ENCODE assay signal across 17 cellular contexts in genomic region chr17:15501788-15502187, GRCh38. TPM values are rescaled to one million over a fixed set of nuclear protein-coding genes. Genes with fewer than 3 reads are reported as not detected.
DNase-seq lines count a peak whose midpoint lies in the region; ATAC-seq and TF ChIP-seq lines count a peak whose summit lies in the region.
"Had no signal": no experiment of that assay in that cellular context is flagged by ENCODE, and none has a peak within 500 bp of the region (broad histone marks: within the 10 kb centered on the region; RNA-seq: fewer than 3 reads in every experiment).

No MANE protein-coding gene starts in this region.

- no peaks in the 10 kb centered on the region for H3K9me3 ChIP-seq in gastroesophageal sphincter
- H3K9me3 ChIP-seq in neutrophil: no peaks in the 10 kb centered on the region
- H3K9me3 ChIP-seq in tibial artery: no peaks in the 10 kb centered on the region

- no peak for TF ChIP-seq POLR2A in gastroesophageal sphincter (IDR thresholded peaks at IDR 0.05)

- 72 to 88% (median 87%) methylated on average over 7 of the region's 7 CpGs for WGBS in adipose tissue, 3 donors
- WGBS in gastroesophageal sphincter (ENCODE audit: low coverage in 1 of 2), 2 donors: 57 to 87% methylated on average over 2 to 6 of the region's 7 CpGs

- intact Hi-C loops in tibial artery (cut with DNase I; ENCODE audit: low total_unique reads): no loop called here

- peaks cover 0 to 21% (median 7%) of the 10 kb centered on the region in 3 donors for H3K4me1 ChIP-seq in gastroesophageal sphincter
- H3K4me1 ChIP-seq in neutrophil (ENCODE audit: control insufficient read depth in 1 of 2, insufficient read depth in 1 of 2, low read depth in 1 of 2, low read length in 1 of 2): peaks cover 11 to 16% of the 10 kb centered on the region in 2 experiments
- peaks cover 3 to 15% (median 8%) of the 10 kb centered on the region in 4 donors for H3K4me1 ChIP-seq in tibial artery

- peaks cover 0 to 12% of the 10 kb centered on the region in 2 donors for H3K36me3 ChIP-seq in gastroesophageal sphincter
- H3K36me3 ChIP-seq in neutrophil: no peaks in the 10 kb centered on the region
- peaks cover 0 to 29% (median 0%) of the 10 kb centered on the region in 3 donors for H3K36me3 ChIP-seq in tibial artery

- peak overlapping the region in 1 of 2 donors; percentile 45 for H3K4me3 ChIP-seq in gastroesophageal sphincter
- H3K4me3 ChIP-seq in neutrophil (ENCODE audit: low read depth in 1 of 2, low read length in 1 of 2): no peak overlapping the region
- H3K4me3 ChIP-seq in tibial artery: peak overlapping the region in 1 of 2 donors; percentile 49

- TF ChIP-seq CTCF in gastroesophageal sphincter (IDR thresholded peaks at IDR 0.05) (no peak), neutrophil (IDR thresholded peaks at IDR 0.05) (no peak), tibial artery (IDR thresholded peaks at IDR 0.05) (no peak)

- H3K27me3 ChIP-seq in gastroesophageal sphincter (no peaks in the 10 kb centered on the region), neutrophil (no peaks in the 10 kb centered on the region), tibial artery (no peaks in the 10 kb centered on the region)

- DNase-seq in tibial artery: no peak
- no peak for DNase-seq in AML-193 (lab: John Stamatoyannopoulos, UW)
- DNase-seq in cerebellum (ENCODE audit: low spot score): no peak
- DNase-seq: activated CD4-positive, alpha-beta T cell treated with anti-CD3 and anti-CD28 coated beads for 48 hours; activated naive CD4-positive, alpha-beta T cell treated with anti-CD3 and anti-CD28 coated beads for 36 hours; effector memory CD8-positive, alpha-beta T cell; mammary epithelial cell; NCI-H1417 treated with DMSO at 0.1 percent for 48 hours; NCI-H446 treated with DMSO at 0.1 percent for 48 hours; stimulated activated naive CD4-positive, alpha-beta T cell treated with Interleukin-2 at 50 U/mL for 16 hours; T-helper 9 cell had no signal

- H3K27ac ChIP-seq in adipose tissue (ENCODE audit: low read depth, low read length): peak overlapping the region; percentile 54
- H3K27ac ChIP-seq in gastroesophageal sphincter: peak overlapping the region in 3 of 4 donors; percentile 79 to 87 (median 86)
- peak overlapping the region; percentile 60 for H3K27ac ChIP-seq in neutrophil
- peak overlapping the region; percentile 65 to 69 for H3K27ac ChIP-seq in tibial artery

- TF ChIP-seq EP300 in gastroesophageal sphincter (IDR thresholded peaks at IDR 0.05): no peak

- ATAC-seq in gastroesophageal sphincter (no peak), GM18868 (IDR thresholded peaks at IDR 0.05; ENCODE audit: unreplicated experiment) (no peak), GM21619 (IDR thresholded peaks at IDR 0.05; ENCODE audit: unreplicated experiment) (no peak)
- ATAC-seq: effector memory CD8-positive, alpha-beta T cell had no signal

RNA-seq across cellular contexts. Expression of gene CDRT4, which starts 34.4 kb away (rescaled TPM):
- polyA plus RNA-seq in adipose tissue: 1 to 10 TPM in 2 of 3 donors, not detected in 1; 1.3 to 3.8 TPM
- total RNA-seq in gastroesophageal sphincter (1 to 10 TPM; 5.4 to 5.9 (median 5.5) TPM), cerebellum (18.4 TPM)
- total RNA-seq: LHCN-M2 had no signal
